8 cellular contexts compared by ENCODE assay signal in the genomic region with DNA sequence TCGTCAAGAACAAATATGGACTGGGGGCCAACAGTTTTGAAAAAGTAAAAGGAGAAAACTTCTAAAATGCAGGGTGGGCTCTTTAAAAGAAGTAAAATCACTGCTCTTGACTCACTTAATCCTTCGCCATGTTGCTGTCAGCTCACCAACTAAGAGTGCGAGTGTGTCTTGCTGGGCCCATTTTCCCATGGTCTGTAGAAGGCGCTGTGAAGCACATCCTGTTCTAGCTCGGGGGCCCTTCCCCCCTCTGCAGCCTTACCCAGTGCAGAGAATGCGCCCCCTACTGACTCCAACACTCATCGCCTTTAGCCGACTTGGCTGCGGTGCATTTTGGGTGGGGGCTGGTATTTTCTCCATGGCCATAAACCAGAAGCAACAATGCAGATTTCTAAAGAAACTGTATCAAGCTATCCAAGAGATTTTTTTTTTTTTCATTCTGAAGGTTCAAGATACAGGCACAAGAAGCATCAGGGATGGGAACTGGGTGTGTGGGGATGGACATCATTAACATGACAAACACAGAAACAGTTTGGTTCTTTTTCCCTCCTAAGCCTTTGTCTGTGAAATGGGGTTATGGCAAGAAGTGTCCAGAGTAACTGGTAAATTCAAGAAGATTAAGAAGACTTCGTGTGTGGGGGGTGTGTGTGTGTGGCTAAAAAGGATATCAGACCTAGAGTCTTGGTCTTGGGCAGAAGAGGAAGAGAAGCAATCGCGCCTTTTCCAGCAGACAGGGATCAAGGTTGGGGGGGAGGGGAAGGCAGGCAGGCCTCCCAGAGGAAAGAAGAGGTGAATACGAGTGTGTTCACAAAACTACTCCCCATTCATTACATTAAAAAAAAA. TPM values are rescaled to one million over a fixed set of nuclear protein-coding genes. Genes with fewer than 3 reads are reported as not detected.
DNase-seq lines count a peak whose midpoint lies in the region; ATAC-seq and TF ChIP-seq lines count a peak whose summit lies in the region.

No MANE protein-coding gene starts in this region.

- H3K9ac ChIP-seq in endodermal cell (ENCODE audit: extremely low read depth, low read length, poor library complexity, severe bottlenecking) = peak overlapping the region; percentile 86

- peak overlapping the region; percentile 89 to 100 (median 97) for H3K27ac Mint-ChIP-seq in CD8-positive, alpha-beta memory T cell
- H3K27ac Mint-ChIP-seq in endodermal cell = peak overlapping the region; percentile 95

- TF ChIP-seq CTCF in endodermal cell (conservative IDR thresholded peaks at IDR 0.05) = peak; percentile 98

- no peaks in the 10 kb centered on the region for H3K9me3 Mint-ChIP-seq in CD8-positive, alpha-beta memory T cell
- no peaks in the 10 kb centered on the region for H3K9me3 Mint-ChIP-seq in endodermal cell

- no peaks in the 10 kb centered on the region for H3K9me3 ChIP-seq in CD8-positive, alpha-beta memory T cell (ENCODE audit: low read length)
- H3K9me3 ChIP-seq in endodermal cell (ENCODE audit: control insufficient read depth, low read length) = no peaks in the 10 kb centered on the region
- no peaks in the 10 kb centered on the region for H3K9me3 ChIP-seq in mesodermal cell (ENCODE audit: control insufficient read depth, low read length)

- H3K4me1 ChIP-seq in CD8-positive, alpha-beta memory T cell (ENCODE audit: insufficient read depth, low read length) = peaks cover 52% of the 10 kb centered on the region
- H3K4me1 ChIP-seq in endodermal cell (ENCODE audit: control insufficient read depth, insufficient read depth, low read length) = peaks cover 7% of the 10 kb centered on the region
- H3K4me1 ChIP-seq in mesodermal cell (ENCODE audit: control insufficient read depth, insufficient read depth, low read length, poor library complexity, severe bottlenecking) = peaks cover 4% of the 10 kb centered on the region

- POLR2A ChIA-PET in CD8-positive, alpha-beta memory T cell (lab: Charles Lee) = interaction anchor here (0.7 to 6.1 kb wide), 11 partner anchors 10 to 334 kb away, joined by 3 to 87 read pairs (median 7); a partner anchor contains a TSS

- peak overlapping the region; percentile 74 for H3K4me3 ChIP-seq in CD8-positive, alpha-beta memory T cell (ENCODE audit: low read length)
- H3K4me3 ChIP-seq in endodermal cell (ENCODE audit: low read length) (peak overlapping the region; percentile 89), mesodermal cell (ENCODE audit: extremely low read depth, insufficient read depth, low read length, poor library complexity, severe bottlenecking) (peak overlapping the region; percentile 71)

- WGBS in endodermal cell (ENCODE audit: insufficient coverage in 1 of 2, insufficient read length in 1 of 2), 2 experiments = 8 to 37% methylated on average over 4 to 12 of the region's 13 CpGs
- WGBS in mesodermal cell (ENCODE audit: insufficient coverage in 2 of 2), 2 experiments = 16 to 20% methylated on average over 6 to 11 of the region's 13 CpGs

- H3K36me3 ChIP-seq in CD8-positive, alpha-beta memory T cell (ENCODE audit: insufficient read depth, low read length) = peaks cover 5% of the 10 kb centered on the region
- peaks cover 73% of the 10 kb centered on the region for H3K36me3 ChIP-seq in endodermal cell (ENCODE audit: control insufficient read depth, insufficient read depth, low read length)
- peaks cover 49% of the 10 kb centered on the region for H3K36me3 ChIP-seq in mesodermal cell (ENCODE audit: control insufficient read depth, insufficient read depth, low read length)

- DNase-seq in CD8-positive, alpha-beta memory T cell = peak; percentile 84 to 94 (median 90)
- peak; percentile 98 for DNase-seq in HT-29 (ENCODE audit: low spot score)
- DNase-seq in NK-92 (lab: John Stamatoyannopoulos, UW; ENCODE audit: unreplicated experiment) = peak; percentile 25
- DNase-seq in activated CD8-positive, alpha-beta memory T cell treated with anti-CD3 and anti-CD28 coated beads for 4 hours (ENCODE audit: low read depth in 2 of 2) = peak; percentile 69 to 85
- DNase-seq in endodermal cell = peak; percentile 98
- DNase-seq in stimulated activated CD8-positive, alpha-beta memory T cell treated with anti-CD3 and anti-CD28 coated beads, Interleukin-15, amount 100 ng/mL, for 24 hours (ENCODE audit: low read depth) = peak; percentile 63

- H3K4me1 Mint-ChIP-seq in CD8-positive, alpha-beta memory T cell = peaks cover 49 to 64% (median 63%) of the 10 kb centered on the region in 3 donors
- peaks cover 35% of the 10 kb centered on the region for H3K4me1 Mint-ChIP-seq in endodermal cell

- no peaks in the 10 kb centered on the region for H3K27me3 ChIP-seq in CD8-positive, alpha-beta memory T cell (ENCODE audit: insufficient read depth, low read length, poor library complexity, severe bottlenecking)
- H3K27me3 ChIP-seq in endodermal cell (ENCODE audit: control insufficient read depth, insufficient read depth, low read length, poor library complexity, severe bottlenecking) = no peaks in the 10 kb centered on the region

- H3K27ac ChIP-seq in CD8-positive, alpha-beta memory T cell (ENCODE audit: low read depth, low read length) = peak overlapping the region; percentile 57
- H3K27ac ChIP-seq in endodermal cell (ENCODE audit: low read depth, low read length) = peak overlapping the region; percentile 62
- H3K27ac ChIP-seq in mesodermal cell (ENCODE audit: low read depth, low read length, severe bottlenecking) = peak overlapping the region; percentile 74

- peak; percentile 61 for ATAC-seq in GM19468 (IDR thresholded peaks at IDR 0.05; ENCODE audit: extremely low read depth, unreplicated experiment)

- CTCF ChIA-PET in CD8-positive, alpha-beta memory T cell (lab: Charles Lee) = interaction anchor here (0.6 to 15.9 kb wide), 28 partner anchors 9 to 135 kb away, joined by 3 to 278 read pairs (median 4); a partner anchor contains a TSS

- peaks cover 0 to 64% (median 10%) of the 10 kb centered on the region in 3 donors for H3K36me3 Mint-ChIP-seq in CD8-positive, alpha-beta memory T cell
- peaks cover 56% of the 10 kb centered on the region for H3K36me3 Mint-ChIP-seq in endodermal cell (ENCODE audit: low read depth)

- H3K27me3 Mint-ChIP-seq in CD8-positive, alpha-beta memory T cell = no peaks in the 10 kb centered on the region
- no peaks in the 10 kb centered on the region for H3K27me3 Mint-ChIP-seq in endodermal cell (ENCODE audit: insufficient read depth)

- peak overlapping the region; percentile 88 to 98 (median 96) for H3K4me3 Mint-ChIP-seq in CD8-positive, alpha-beta memory T cell
- H3K4me3 Mint-ChIP-seq in endodermal cell = peak overlapping the region; percentile 93

RNA-seq across cellular contexts. Expression of a gene that starts 1.7 kb away (rescaled TPM):
- 10 to 100 TPM; 78.1 to 78.6 TPM for total RNA-seq in CD8-positive, alpha-beta memory T cell
- 11.9 TPM for polyA plus RNA-seq in CD8-positive, alpha-beta memory T cell
- total RNA-seq in HT-29 (2014; rRNA removed; shearing (Covaris generic)) = 37.2 and 43.3 TPM in 2 replicates
- 100 to 1,000 TPM; 136 to 152 TPM for total RNA-seq in endodermal cell
- polyA plus RNA-seq in endodermal cell (2013, experiment 1 of 2) = 110 TPM
- 102 TPM for polyA plus RNA-seq in endodermal cell (2013, experiment 2 of 2)
- 67.4 TPM for polyA plus RNA-seq in mesodermal cell (2013, experiment 1 of 2)
- polyA plus RNA-seq in mesodermal cell (2013, experiment 2 of 2) = 74.6 TPM

RNA-seq across cellular contexts. Expression of a gene that starts 28.8 kb away (rescaled TPM):
- 10 to 100 TPM; 75.1 to 77.9 TPM for total RNA-seq in CD8-positive, alpha-beta memory T cell
- 65.6 TPM for polyA plus RNA-seq in CD8-positive, alpha-beta memory T cell
- total RNA-seq in HT-29 (2014; rRNA removed; shearing (Covaris generic)) = 69.7 and 76.9 TPM in 2 replicates
- total RNA-seq in endodermal cell = 10 to 100 TPM; 54.9 to 58.8 TPM
- 68.9 TPM for polyA plus RNA-seq in endodermal cell (2013, experiment 1 of 2)
- 69.4 TPM for polyA plus RNA-seq in endodermal cell (2013, experiment 2 of 2)
- polyA plus RNA-seq in mesodermal cell (2013, experiment 1 of 2) = 68.8 TPM
- polyA plus RNA-seq in mesodermal cell (2013, experiment 2 of 2) = 75.2 TPM

RNA-seq across cellular contexts. Expression of a gene that starts 29.1 kb away (rescaled TPM):
- 1 to 10 TPM; 7.9 to 8.1 TPM for total RNA-seq in CD8-positive, alpha-beta memory T cell
- polyA plus RNA-seq in CD8-positive, alpha-beta memory T cell = 3.4 TPM
- 14.9 and 16.3 TPM in 2 replicates for total RNA-seq in HT-29 (2014; rRNA removed; shearing (Covaris generic))
- 1 to 10 TPM; 4.7 to 5.5 TPM for total RNA-seq in endodermal cell
- polyA plus RNA-seq in endodermal cell (2013, experiment 1 of 2) = 4.9 TPM
- 4.5 TPM for polyA plus RNA-seq in endodermal cell (2013, experiment 2 of 2)
- polyA plus RNA-seq in mesodermal cell (2013, experiment 1 of 2) = 4.0 TPM
- polyA plus RNA-seq in mesodermal cell (2013, experiment 2 of 2) = 3.6 TPM

Comparison
In these comparisons a context has a peak if more than half of its experiments do, and no peak if none do; other contexts are left out.
1. Peak in every context shown above with its lines: DNase-seq, ATAC-seq, H3K4me3 ChIP-seq and H3K27ac ChIP-seq.
2. DNase-seq: peak in every context shown above with its lines; median percentile 98 in HT-29; 98 in endodermal cell; 90 in CD8-positive, alpha-beta memory T cell; 77 in activated CD8-positive, alpha-beta memory T cell treated with anti-CD3 and anti-CD28 coated beads for 4 hours; 63 in stimulated activated CD8-positive, alpha-beta memory T cell treated with anti-CD3 and anti-CD28 coated beads, Interleukin-15, amount 100 ng/mL, for 24 hours; 25 in NK-92.